Comparison of ENCODE assay signal across 8 cellular contexts in the genomic region with DNA sequence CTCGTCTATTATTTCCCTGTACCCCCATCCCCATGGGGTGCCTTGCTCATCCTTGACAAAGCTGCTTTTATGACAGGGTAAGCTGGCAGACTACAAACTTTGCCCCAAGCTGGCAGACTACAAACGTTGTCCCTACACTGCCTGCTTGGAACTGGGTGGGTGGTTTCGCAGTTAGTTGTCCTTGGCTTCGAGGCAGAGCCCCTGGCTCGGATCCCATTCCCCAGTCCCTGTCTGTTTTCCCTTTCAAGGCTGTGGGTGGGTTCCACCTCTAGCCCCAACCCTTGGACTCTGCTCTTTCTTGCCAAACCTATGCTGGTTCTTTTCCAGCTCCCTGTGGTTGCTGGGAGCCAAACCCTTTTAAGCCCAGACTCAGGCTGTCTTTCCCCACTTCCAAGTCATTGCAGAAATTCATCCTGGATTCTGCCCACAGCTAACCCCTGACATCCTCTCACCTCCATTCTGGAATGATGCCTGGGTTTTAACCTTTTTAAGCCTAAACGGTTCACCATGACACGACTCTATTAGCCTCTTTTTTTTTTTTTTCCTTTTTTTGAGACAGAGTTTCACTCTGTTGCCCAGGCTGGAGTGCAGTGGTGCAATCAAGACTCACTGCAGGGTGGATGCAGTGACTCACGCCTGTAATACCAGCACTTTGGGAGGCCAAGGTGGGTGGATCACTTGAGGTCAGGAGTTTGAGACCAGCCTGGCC. TPM values are rescaled to one million over a fixed set of nuclear protein-coding genes. Genes with fewer than 3 reads are reported as not detected.
DNase-seq lines count a peak whose midpoint lies in the region; ATAC-seq and TF ChIP-seq lines count a peak whose summit lies in the region.

No MANE protein-coding gene starts in this region.

- ATAC-seq in HCT116 (no peak), natural killer cell (no peak)

- DNase-seq in HCT116 (ENCODE audit: low read depth, low spot score) (no peak), astrocyte of the hippocampus (ENCODE audit: low read depth, low spot score) (peak; percentile 91), inferior parietal cortex (ENCODE audit: extremely low spot score) (peak; percentile 19), D341Med (ENCODE audit: low spot score) (no peak), NCI-H82 (lab: John Stamatoyannopoulos, UW) (no peak), natural killer cell (no peak), AML-193 (lab: John Stamatoyannopoulos, UW) (no peak)

- no peaks in the 10 kb centered on the region for H3K9me3 ChIP-seq in HCT116 (ENCODE audit: control insufficient read depth in 1 of 2, insufficient read depth in 1 of 2, low read depth in 1 of 2, low read length in 2 of 2)
- H3K9me3 ChIP-seq in stomach smooth muscle (ENCODE audit: control insufficient read depth in 2 of 2, low read length in 2 of 2), result no peaks in the 10 kb centered on the region

- TF ChIP-seq POLR2A in HCT116 (IDR thresholded peaks at IDR 0.05; ENCODE audit: borderline replicate concordance, extremely low read depth, insufficient read depth, insufficient read length), result no peak

- H4K20me1 ChIP-seq in HCT116 (ENCODE audit: insufficient read depth), result no peaks in the 10 kb centered on the region

- H3K4me2 ChIP-seq in HCT116 (ENCODE audit: low read length), result no peak overlapping the region

- no peaks in the 10 kb centered on the region for H3K36me3 Mint-ChIP-seq in natural killer cell

- intact Hi-C loops in HCT116 (cut with micrococcal nuclease) (no loop called here), natural killer cell (cut with micrococcal nuclease) (no loop called here)

- H3K4me1 ChIP-seq in HCT116 (ENCODE audit: control insufficient read depth in 1 of 2, insufficient read depth in 2 of 2, low read length in 2 of 2), result peaks cover 2 to 6% of the 10 kb centered on the region in 2 experiments; a peak in 2 of 4 replicates
- H3K4me1 ChIP-seq in stomach smooth muscle (ENCODE audit: control insufficient read depth, insufficient read depth, low read length), result peaks cover 14% of the 10 kb centered on the region

- H3K27ac Mint-ChIP-seq in natural killer cell, result no peak overlapping the region

- H3K9ac ChIP-seq in HCT116 (ENCODE audit: low read length), result no peak overlapping the region
- H3K9ac ChIP-seq in stomach smooth muscle (ENCODE audit: low read length in 2 of 2), result no peak overlapping the region

- H3K27me3 ChIP-seq in HCT116 (ENCODE audit: insufficient read depth, low read length), result no peaks in the 10 kb centered on the region
- H3K27me3 ChIP-seq in stomach smooth muscle (ENCODE audit: control insufficient read depth in 1 of 2, insufficient read depth in 2 of 2, low read length in 2 of 2), result no peaks in the 10 kb centered on the region

- H3K4me1 Mint-ChIP-seq in natural killer cell, result peaks cover 5 to 15% of the 10 kb centered on the region in 2 donors

- H3K27me3 Mint-ChIP-seq in natural killer cell (ENCODE audit: low read depth in 2 of 2), result no peaks in the 10 kb centered on the region

- no peaks in the 10 kb centered on the region for H3K79me2 ChIP-seq in HCT116 (ENCODE audit: insufficient read depth, low read length)

- H3K9me2 ChIP-seq in HCT116 (ENCODE audit: insufficient read depth), result no peaks in the 10 kb centered on the region

- no peak overlapping the region for H3K4me3 Mint-ChIP-seq in natural killer cell

- no peaks in the 10 kb centered on the region for H3K9me3 Mint-ChIP-seq in natural killer cell

- CTCF ChIA-PET in HCT116 (lab: Charles Lee), result no interaction called here

- peak overlapping the region; percentile 12; the same call in 1 of the 2 replicates for H3K27ac ChIP-seq in HCT116 (ENCODE audit: low read depth, low read length)
- peak overlapping the region; percentile 86 for H3K27ac ChIP-seq in stomach smooth muscle (ENCODE audit: low read length)

- no peak for TF ChIP-seq RAD21 in HCT116 (IDR thresholded peaks at IDR 0.05; ENCODE audit: low read depth)

- H3K36me3 ChIP-seq in HCT116 (ENCODE audit: control insufficient read depth in 1 of 2, insufficient read depth in 2 of 2, low read length in 2 of 2) (no peaks in the 10 kb centered on the region; a peak in 2 of 4 replicates), stomach smooth muscle (ENCODE audit: control insufficient read depth in 2 of 2, insufficient read depth in 2 of 2, low read length in 2 of 2) (peaks cover 11 to 18% of the 10 kb centered on the region in 2 donors)

- H2AFZ ChIP-seq in HCT116 (ENCODE audit: low read depth, low read length, poor library complexity, severe bottlenecking), result no peak overlapping the region

- RAD21 ChIA-PET in HCT116 (lab: Charles Lee; ENCODE audit: low non-redundant PET in 1 of 2, low total read pairs in 2 of 2, uncharacterized antibody in 2 of 2, unreplicated experiment in 2 of 2), result no interaction called here

- BruUV-seq in HCT116 (replicated peaks; lab: Mats Ljungman, UMichigan), result no TSS peak

- POLR2A ChIA-PET in HCT116 (lab: Charles Lee), result interaction anchor here (0.7 kb wide), 1 partner anchor 11 kb away, joined by 3 read pairs; no protein-coding TSS in a partner anchor

- TF ChIP-seq CTCF in HCT116 (IDR thresholded peaks at IDR 0.05 in 2 of 3, conservative IDR thresholded peaks at IDR 0.05 in 1 of 3; ENCODE audit: borderline replicate concordance in 1 of 3, insufficient read depth in 1 of 3, low read depth in 2 of 3, low read length in 2 of 3) (no peak), natural killer cell (IDR thresholded peaks at IDR 0.05) (no peak)

- H3K4me3 ChIP-seq in HCT116 (replicated peaks in 1 of 2; ENCODE audit: low read depth in 1 of 2, low read length in 2 of 2) (no peak overlapping the region), stomach smooth muscle (ENCODE audit: low read length in 2 of 2) (no peak overlapping the region)

TF ChIP-seq in HCT116, 20 proteins besides CTCF, POLR2A, EP300 and RAD21:
- TF ChIP-seq, protein P1, sequence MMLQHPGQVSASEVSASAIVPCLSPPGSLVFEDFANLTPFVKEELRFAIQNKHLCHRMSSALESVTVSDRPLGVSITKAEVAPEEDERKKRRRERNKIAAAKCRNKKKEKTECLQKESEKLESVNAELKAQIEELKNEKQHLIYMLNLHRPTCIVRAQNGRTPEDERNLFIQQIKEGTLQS (IDR thresholded peaks at IDR 0.05), result no peak

RNA-seq across cellular contexts. Expression of gene RBM14, which starts 9.2 kb away (rescaled TPM):
- total RNA-seq in HCT116 (2021; ENCODE audit: unreplicated experiment), result 95.3 TPM
- 27.4 and 31.3 TPM in 2 replicates for polyA plus RNA-seq in HCT116 (2012)
- total RNA-seq in natural killer cell, result 100 to 1,000 TPM; 289 to 325 (median 307) TPM

RNA-seq across cellular contexts. Expression of gene CCS, which starts 14.3 kb away (rescaled TPM):
- total RNA-seq in HCT116 (2021; ENCODE audit: unreplicated experiment) (40.6 TPM), natural killer cell (10 to 100 TPM; 27.1 to 35.6 (median 32.4) TPM)
- 44.6 and 50.2 TPM in 2 replicates for polyA plus RNA-seq in HCT116 (2012)

RNA-seq across cellular contexts. Expression of gene CCDC87, which starts 14.4 kb away (rescaled TPM):
- total RNA-seq in HCT116 (2021; ENCODE audit: unreplicated experiment) (0.39 TPM), natural killer cell (under 1 TPM; 0.40 to 0.68 (median 0.49) TPM)
- 0.13 and 0.15 TPM in 2 replicates for polyA plus RNA-seq in HCT116 (2012)

RNA-seq across cellular contexts. Expression of gene RBM4, which starts 31.2 kb away (rescaled TPM):
- total RNA-seq in HCT116 (2021; ENCODE audit: unreplicated experiment), result 94.4 TPM
- polyA plus RNA-seq in HCT116 (2012), result 101 and 106 TPM in 2 replicates
- total RNA-seq in natural killer cell, result 100 to 1,000 TPM; 219 to 241 (median 224) TPM

RNA-seq across cellular contexts. Expression of gene CTSF, which starts 38.9 kb away (rescaled TPM):
- total RNA-seq in HCT116 (2021; ENCODE audit: unreplicated experiment) (0.34 TPM), natural killer cell (10 to 100 TPM; 17.1 to 27.0 (median 24.8) TPM)
- not detected in 2 replicates for polyA plus RNA-seq in HCT116 (2012)

Comparison
In these comparisons a context has a peak if more than half of its experiments do, and no peak if none do; other contexts are left out.
1. DNase-seq: peak in astrocyte of the hippocampus (single experiment) and inferior parietal cortex (single experiment); none in HCT116 (single experiment), D341Med (single experiment), NCI-H82 (single experiment), natural killer cell (single experiment) and AML-193 (0 of 2).